In the genomic region with DNA sequence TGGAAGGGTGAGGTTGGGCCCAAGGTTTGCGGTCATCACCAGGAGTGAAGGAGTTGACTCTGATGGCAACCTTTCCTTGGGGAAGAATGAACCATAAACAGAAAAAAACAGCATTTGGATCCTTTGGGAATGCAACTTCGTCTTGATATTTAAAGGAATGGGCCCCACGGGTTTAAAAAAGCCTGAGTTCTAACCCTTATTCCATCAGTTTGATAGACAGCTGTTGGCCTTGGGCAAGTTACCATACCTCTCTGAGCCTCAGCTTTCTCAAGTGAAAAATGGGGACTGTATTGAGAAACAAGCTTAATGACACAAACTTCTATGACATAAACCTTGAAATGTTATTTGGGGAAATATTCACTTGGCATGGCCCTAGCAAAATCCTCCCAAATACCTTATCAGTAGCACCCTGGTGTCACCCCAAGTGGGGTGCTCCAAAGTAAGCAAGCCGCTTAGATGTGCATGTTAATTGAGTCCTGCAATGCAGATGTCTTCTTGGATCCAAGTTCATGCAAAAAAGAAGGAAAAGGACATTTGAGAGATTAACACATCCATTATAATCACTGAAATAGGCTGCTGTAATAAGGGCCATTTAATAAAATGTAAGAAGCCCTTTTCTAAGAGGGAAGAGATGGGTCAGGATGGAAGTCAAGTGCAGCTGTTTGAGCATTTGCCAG, we compare ENCODE assay signal across 10 cellular contexts. TPM values are rescaled to one million over a fixed set of nuclear protein-coding genes. Genes with fewer than 3 reads are reported as not detected.
DNase-seq lines count a peak whose midpoint lies in the region; ATAC-seq, FAIRE-seq and TF ChIP-seq lines count a peak whose summit lies in the region.
"Had no signal": no experiment of that assay in that cellular context is flagged by ENCODE, and none has a peak within 500 bp of the region (broad histone marks: within the 10 kb centered on the region; RNA-seq: fewer than 3 reads in every experiment).

No MANE protein-coding gene starts in this region.

- H3K4me3 ChIP-seq in GM12878: no peak overlapping the region
- peak overlapping the region in 2 of 3 donors; percentile 4 to 23 for H3K4me3 ChIP-seq in right lobe of liver
- peak overlapping the region; percentile 12 for H3K4me3 ChIP-seq in thymus (ENCODE audit: low read length)

- peak overlapping the region; percentile 68 for H3K4me3 Mint-ChIP-seq in activated CD4-positive, alpha-beta T cell treated with anti-CD3 and anti-CD28 coated beads for 36 hours

- no peak for TF ChIP-seq RAD21 in GM12878 (IDR thresholded peaks at IDR 0.05; ENCODE audit: insufficient read depth, low read depth, low read length)

- DNase-seq in activated CD4-positive, alpha-beta T cell treated with anti-CD3 and anti-CD28 coated beads for 36 hours: no peak
- DNase-seq in activated CD4-positive, alpha-beta T cell treated with anti-CD3 and anti-CD28 coated beads for 48 hours: no peak
- DNase-seq in GM12878 (ENCODE audit: low read depth, low spot score) (no peak), right lobe of liver (no peak), NCI-H2081 treated with DMSO at 0.1 percent for 48 hours (lab: John Stamatoyannopoulos, UW) (no peak), ureter (ENCODE audit: low spot score) (no peak)

- RAD21 ChIA-PET in GM12878 (lab: Charles Lee; ENCODE audit: unreplicated experiment): interaction anchor here (0.9 to 1.8 kb wide), 2 partner anchors 45 to 83 kb away, joined by 3 to 11 read pairs; no protein-coding TSS in a partner anchor

- H3K4me1 ChIP-seq in GM12878 (ENCODE audit: control insufficient read depth, insufficient read depth, low read length) (peaks cover 3% of the 10 kb centered on the region; the same call in 1 of the 2 replicates), right lobe of liver (peaks cover 0 to 2% (median 0%) of the 10 kb centered on the region in 4 donors), thymus (ENCODE audit: control insufficient read depth, insufficient read depth, low read length) (peaks cover 11% of the 10 kb centered on the region)

- no peaks in the 10 kb centered on the region for H3K79me2 ChIP-seq in GM12878 (ENCODE audit: control insufficient read depth, insufficient read depth, low read length)

- no peak for ATAC-seq in activated CD4-positive, alpha-beta T cell treated with anti-CD3 and anti-CD28 coated beads for 36 hours
- ATAC-seq in GM12878 (no peak), right lobe of liver (no peak), GM21825 (IDR thresholded peaks at IDR 0.05; ENCODE audit: unreplicated experiment) (no peak)

- SMC1A ChIA-PET in GM12878 (lab: Charles Lee; ENCODE audit: uncharacterized antibody, unreplicated experiment): interaction anchor here (0.6 to 7.5 kb wide), 6 partner anchors 12 to 109 kb away, joined by 3 to 67 read pairs (median 6); partner anchors contain the start of gene MXI1

- H3K4me1 Mint-ChIP-seq in activated CD4-positive, alpha-beta T cell treated with anti-CD3 and anti-CD28 coated beads for 36 hours: peaks cover 44% of the 10 kb centered on the region

- H3K27me3 ChIP-seq in GM12878 (replicated peaks in 1 of 2; ENCODE audit: control insufficient read depth in 2 of 2, insufficient read depth in 2 of 2, low read length in 1 of 2): peaks cover 1 to 3% of the 10 kb centered on the region in 2 experiments; a peak in 1 of 4 replicates
- no peaks in the 10 kb centered on the region for H3K27me3 ChIP-seq in right lobe of liver
- no peaks in the 10 kb centered on the region for H3K27me3 ChIP-seq in thymus (ENCODE audit: control insufficient read depth, insufficient read depth)

- H2AFZ ChIP-seq in GM12878 (ENCODE audit: control insufficient read depth, low read depth, low read length): no peak overlapping the region

- FAIRE-seq in GM12878 (lab: Jason Lieb, UNC): no peak
- FAIRE-seq: colon had no signal

- no peaks in the 10 kb centered on the region for H3K9me3 Mint-ChIP-seq in activated CD4-positive, alpha-beta T cell treated with anti-CD3 and anti-CD28 coated beads for 36 hours (ENCODE audit: low read depth)

- H4K20me1 ChIP-seq in GM12878 (ENCODE audit: control insufficient read depth, insufficient read depth): no peaks in the 10 kb centered on the region

- H3K36me3 ChIP-seq in GM12878 (ENCODE audit: control insufficient read depth in 2 of 2, insufficient read depth in 2 of 2, low read length in 1 of 2): no peaks in the 10 kb centered on the region
- H3K36me3 ChIP-seq in right lobe of liver: no peaks in the 10 kb centered on the region
- H3K36me3 ChIP-seq in thymus (ENCODE audit: control insufficient read depth, insufficient read depth): no peaks in the 10 kb centered on the region

- H3K9ac ChIP-seq in GM12878 (ENCODE audit: control insufficient read depth, insufficient read depth, low read length): no peak overlapping the region

- TF ChIP-seq EP300 in GM12878 (IDR thresholded peaks at IDR 0.05; ENCODE audit: borderline replicate concordance in 1 of 2, control insufficient read depth in 1 of 2, low read depth in 2 of 2, low read length in 2 of 2): no peak

- no peak overlapping the region for H3K27ac ChIP-seq in GM12878 (ENCODE audit: control insufficient read depth, insufficient read depth)
- peak overlapping the region in 2 of 3 donors; percentile 5 to 17 for H3K27ac ChIP-seq in right lobe of liver
- H3K27ac ChIP-seq in thymus (ENCODE audit: low read depth): peak overlapping the region; percentile 31
- H3K27ac ChIP-seq: C4-2B had no signal

- TF ChIP-seq POLR2A in GM12878 (IDR thresholded peaks at IDR 0.05; ENCODE audit: low read depth, low read length) (no peak), right lobe of liver (IDR thresholded peaks at IDR 0.05) (no peak)

- WGBS in GM12878 (ENCODE audit: insufficient coverage, insufficient replicate concordance, low lambda C conversion rate, missing lambda C conversion rate): 76% methylated on average over 4 of the region's 4 CpGs
- 89% methylated on average over 4 of the region's 4 CpGs for WGBS in right lobe of liver (ENCODE audit: insufficient coverage, low coverage, low lambda C conversion rate, missing lambda C conversion rate)
- 96% methylated on average over 4 of the region's 4 CpGs for WGBS in thymus

- no peaks in the 10 kb centered on the region for H3K27me3 Mint-ChIP-seq in activated CD4-positive, alpha-beta T cell treated with anti-CD3 and anti-CD28 coated beads for 36 hours

- H3K9me3 ChIP-seq in GM12878 (replicated peaks; ENCODE audit: control insufficient read depth, insufficient read depth, low read length): no peaks in the 10 kb centered on the region; the same call in 2 of the 3 replicates
- no peaks in the 10 kb centered on the region for H3K9me3 ChIP-seq in right lobe of liver
- no peaks in the 10 kb centered on the region for H3K9me3 ChIP-seq in thymus (ENCODE audit: control insufficient read depth)

- TF ChIP-seq CTCF in GM12878 (IDR thresholded peaks at IDR 0.05 in 2 of 3, conservative IDR thresholded peaks at IDR 0.05 in 1 of 3; ENCODE audit: control insufficient read depth in 2 of 3, extremely low read depth in 1 of 3, insufficient read depth in 1 of 3, low read depth in 3 of 3, low read length in 3 of 3) (no peak), right lobe of liver (IDR thresholded peaks at IDR 0.05) (no peak)

- H3K27ac Mint-ChIP-seq in activated CD4-positive, alpha-beta T cell treated with anti-CD3 and anti-CD28 coated beads for 36 hours: peak overlapping the region; percentile 88

- CTCF ChIA-PET in activated CD4-positive, alpha-beta T cell treated with anti-CD3 and anti-CD28 coated beads for 36 hours (lab: Charles Lee): interaction anchor here (0.6 to 9.9 kb wide), 12 partner anchors 8 to 980 kb away, joined by 3 to 154 read pairs (median 4); partner anchors contain the start of gene MXI1
- CTCF ChIA-PET in GM12878 (lab: Yijun Ruan, JAX): interaction anchor here (0.6 to 6.1 kb wide), 4 partner anchors 12 to 83 kb away, joined by 3 to 62 read pairs (median 18); partner anchors contain the start of gene MXI1

- POLR2A ChIA-PET in activated CD4-positive, alpha-beta T cell treated with anti-CD3 and anti-CD28 coated beads for 36 hours (lab: Charles Lee): interaction anchor here (0.6 to 1.9 kb wide), 8 partner anchors 10 to 280 kb away, joined by 3 to 65 read pairs (median 3); partner anchors contain the start of gene MXI1
- POLR2A ChIA-PET in GM12878 (lab: Charles Lee): interaction anchor here (0.6 kb wide), 1 partner anchor 148 kb away, joined by 5 read pairs; no protein-coding TSS in a partner anchor

- H3K4me2 ChIP-seq in GM12878 (ENCODE audit: control insufficient read depth, insufficient read depth): peak overlapping the region; percentile 51

- intact Hi-C loops in activated CD4-positive, alpha-beta T cell treated with anti-CD3 and anti-CD28 coated beads for 36 hours (cut with DNase I, micrococcal nuclease): loop anchor here (1.0 to 5.0 kb wide), 3 partner anchors 9 to 299 kb away; partner anchors contain the start of gene XPNPEP1 (in 1 of the 2)
- intact Hi-C loops in GM12878 (cut with micrococcal nuclease; ENCODE audit: unreplicated experiment) (loop anchor here (2.0 to 10.0 kb wide), 2 partner anchors 82 to 336 kb away; no protein-coding TSS in a partner anchor), right lobe of liver (cut with DNase I) (loop anchor here in 1 of 2 donors (10.0 kb wide), 1 partner anchor 54 kb away; no protein-coding TSS in a partner anchor)

- peaks cover 2% of the 10 kb centered on the region for H3K36me3 Mint-ChIP-seq in activated CD4-positive, alpha-beta T cell treated with anti-CD3 and anti-CD28 coated beads for 36 hours (ENCODE audit: low read depth)

- no TSS peak for BruUV-seq in GM12878 (replicated peaks; lab: Mats Ljungman, UMichigan)

- in situ Hi-C loops in GM12878 (cut with MboI): loop anchor here (5.0 kb wide), 1 partner anchor 84 kb away; no protein-coding TSS in a partner anchor

RNA-seq across cellular contexts. Expression of gene MXI1, which starts 13.8 kb away (rescaled TPM):
- total RNA-seq in activated CD4-positive, alpha-beta T cell treated with anti-CD3 and anti-CD28 coated beads for 36 hours: 10 to 100 TPM; 49.7 to 75.7 TPM
- 10.3 and 11.5 TPM in 2 replicates for total RNA-seq in GM12878 (2013; cell fraction: nucleolus; rRNA removed)
- total RNA-seq in GM12878 (2014; rRNA removed) (0.23 and 0.49 TPM in 2 replicates), GM12878 (2014; rRNA removed; fragmentation: Illumina TruSeq; extraction: Trizol) (0.37 and 0.58 TPM in 2 replicates), GM12878 (2021) (0.35 and 0.74 TPM in 2 replicates), right lobe of liver (10 to 100 TPM; 17.1 to 32.6 (median 26.5) TPM), ureter (34.0 TPM)
- 4.1 TPM for polyA plus RNA-seq in GM12878 (2011; ENCODE audit: low read depth)
- polyA plus RNA-seq in GM12878 (2011; rRNA removed) (8.0 and 12.1 TPM in 2 replicates), GM12878 (2014; fragmentation: Illumina TruSeq; extraction: Trizol) (0.46 and 1.1 TPM in 2 replicates), GM12878 (2014; fragmentation: Nextera tagmentation; extraction: Ambion mirVana) (under 1 TPM; 0.26 to 0.37 TPM), GM12878 (2014; rRNA removed) (0.24 and 0.63 TPM in 2 replicates), GM12878 (2016; fragmentation: Nextera tagmentation; extraction: Ambion mirVana) (under 1 TPM; 0.34 to 0.50 TPM), thymus (44.1 TPM)
- 2.8 and 4.0 TPM in 2 replicates for polyA plus RNA-seq in GM12878 (2011; cell fraction: cytosol; rRNA removed)
- 1.7 and 3.4 TPM in 2 replicates for polyA plus RNA-seq in GM12878 (2011; cell fraction: nucleus; rRNA removed)
- polyA plus RNA-seq in GM12878 (2012): 6.0 and 14.3 TPM in 2 replicates
- polyA minus RNA-seq in GM12878 (2011; rRNA and poly(A)+ RNA removed): 3.9 and 4.8 TPM in 2 replicates
- polyA minus RNA-seq in GM12878 (2011; cell fraction: cytosol; rRNA and poly(A)+ RNA removed): 2.3 and 3.5 TPM in 2 replicates
- 2.5 and 2.8 TPM in 2 replicates for polyA minus RNA-seq in GM12878 (2011; cell fraction: nucleus; rRNA and poly(A)+ RNA removed)
